1 cellular context compared by ENCODE assay signal in the genomic region with DNA sequence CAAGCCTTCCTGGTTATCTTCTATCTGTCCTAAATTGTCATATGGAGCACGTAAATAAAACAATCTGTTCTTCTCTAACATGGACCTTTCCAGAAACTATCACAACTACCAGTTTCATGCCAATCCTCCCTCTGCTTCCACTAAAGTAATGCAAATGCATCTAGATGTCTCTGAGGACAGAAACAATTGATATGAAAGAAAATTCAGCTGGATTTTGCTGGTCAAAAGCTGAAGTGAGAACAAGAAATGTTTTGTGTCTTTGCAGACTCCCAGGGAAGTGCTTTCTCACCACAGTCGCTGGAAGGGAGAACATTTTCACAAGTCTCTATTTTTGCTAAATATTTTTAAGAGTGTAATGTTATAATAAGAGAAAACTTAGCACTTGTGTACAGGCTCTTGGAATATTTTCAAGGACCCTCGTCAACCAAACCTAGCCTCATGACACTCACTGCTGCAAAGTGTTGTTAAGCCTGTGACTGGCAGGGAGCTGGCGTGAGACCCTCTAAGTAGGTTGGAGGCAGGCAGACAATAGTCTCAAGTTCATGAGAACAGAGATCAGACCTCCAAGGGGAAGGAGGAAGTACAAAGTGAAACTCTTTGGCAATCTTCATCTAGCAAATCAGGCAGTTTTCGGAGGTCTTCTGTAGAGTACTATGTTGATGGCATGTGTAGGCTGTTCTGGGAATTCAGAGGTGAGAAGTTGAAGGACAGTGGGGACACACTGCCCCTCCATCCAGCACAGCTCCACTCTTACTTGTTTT.
TF ChIP-seq lines count a peak whose summit lies in the region.

No MANE protein-coding gene starts in this region.

TF ChIP-seq in HepG2, 621 proteins besides CTCF, POLR2A, EP300 and RAD21:
- TF ChIP-seq, protein P1, sequence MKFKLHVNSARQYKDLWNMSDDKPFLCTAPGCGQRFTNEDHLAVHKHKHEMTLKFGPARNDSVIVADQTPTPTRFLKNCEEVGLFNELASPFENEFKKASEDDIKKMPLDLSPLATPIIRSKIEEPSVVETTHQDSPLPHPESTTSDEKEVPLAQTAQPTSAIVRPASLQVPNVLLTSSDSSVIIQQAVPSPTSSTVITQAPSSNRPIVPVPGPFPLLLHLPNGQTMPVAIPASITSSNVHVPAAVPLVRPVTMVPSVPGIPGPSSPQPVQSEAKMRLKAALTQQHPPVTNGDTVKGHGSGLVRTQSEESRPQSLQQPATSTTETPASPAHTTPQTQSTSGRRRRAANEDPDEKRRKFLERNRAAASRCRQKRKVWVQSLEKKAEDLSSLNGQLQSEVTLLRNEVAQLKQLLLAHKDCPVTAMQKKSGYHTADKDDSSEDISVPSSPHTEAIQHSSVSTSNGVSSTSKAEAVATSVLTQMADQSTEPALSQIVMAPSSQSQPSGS (CRISPR knock-in tag; IDR thresholded peaks at IDR 0.05): no peak
- no peak for TF ChIP-seq ARID2 (CRISPR knock-in tag; IDR thresholded peaks at IDR 0.05; ENCODE audit: borderline replicate concordance)
- no peak for TF ChIP-seq SMAD1 (CRISPR knock-in tag; IDR thresholded peaks at IDR 0.05; ENCODE audit: borderline replicate concordance, low read depth)
- no peak for TF ChIP-seq ZNF329 (CRISPR knock-in tag; IDR thresholded peaks at IDR 0.05; ENCODE audit: low read depth)
- TF ChIP-seq, protein P2, sequence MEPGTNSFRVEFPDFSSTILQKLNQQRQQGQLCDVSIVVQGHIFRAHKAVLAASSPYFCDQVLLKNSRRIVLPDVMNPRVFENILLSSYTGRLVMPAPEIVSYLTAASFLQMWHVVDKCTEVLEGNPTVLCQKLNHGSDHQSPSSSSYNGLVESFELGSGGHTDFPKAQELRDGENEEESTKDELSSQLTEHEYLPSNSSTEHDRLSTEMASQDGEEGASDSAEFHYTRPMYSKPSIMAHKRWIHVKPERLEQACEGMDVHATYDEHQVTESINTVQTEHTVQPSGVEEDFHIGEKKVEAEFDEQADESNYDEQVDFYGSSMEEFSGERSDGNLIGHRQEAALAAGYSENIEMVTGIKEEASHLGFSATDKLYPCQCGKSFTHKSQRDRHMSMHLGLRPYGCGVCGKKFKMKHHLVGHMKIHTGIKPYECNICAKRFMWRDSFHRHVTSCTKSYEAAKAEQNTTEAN (CRISPR knock-in tag; conservative IDR thresholded peaks at IDR 0.05): no peak
